In genomic region chr18:72830109-72830508, GRCh38 we compare ENCODE assay signal across 1 cellular context.
TF ChIP-seq lines count a peak whose summit lies in the region.

No MANE protein-coding gene starts in this region.

TF ChIP-seq in HepG2, 621 proteins besides CTCF, POLR2A, EP300 and RAD21 (continued from another document):
- TF ChIP-seq GLMP (CRISPR knock-in tag; IDR thresholded peaks at IDR 0.05; ENCODE audit: borderline replicate concordance) (no peak), BCL3 (CRISPR knock-in tag; IDR thresholded peaks at IDR 0.05) (no peak), LCORL (IDR thresholded peaks at IDR 0.05) (no peak), LCORL (CRISPR knock-in tag; IDR thresholded peaks at IDR 0.05) (no peak), ZBTB43 (CRISPR knock-in tag; conservative IDR thresholded peaks at IDR 0.05) (0 out of 2 replicates have a peak, but pooled peaks have one; percentile 24), NFKB2 (CRISPR knock-in tag; IDR thresholded peaks at IDR 0.05; ENCODE audit: borderline replicate concordance) (no peak), EHMT2 (IDR thresholded peaks at IDR 0.05; ENCODE audit: borderline replicate concordance, low read depth, low read length) (peak; percentile 63; the same call in 1 of the 2 replicates), ARHGAP35 (CRISPR knock-in tag; IDR thresholded peaks at IDR 0.05; ENCODE audit: borderline replicate concordance) (no peak), PAF1 (CRISPR knock-in tag; IDR thresholded peaks at IDR 0.05) (no peak), ZNF232 (CRISPR knock-in tag; IDR thresholded peaks at IDR 0.05; ENCODE audit: borderline replicate concordance) (0 out of 2 replicates have a peak, but pooled peaks have one; percentile 29), CBX2 (IDR thresholded peaks at IDR 0.05; ENCODE audit: low read depth, low read length) (no peak), CBX2 (CRISPR knock-in tag; IDR thresholded peaks at IDR 0.05; ENCODE audit: low read depth) (no peak), MAX (IDR thresholded peaks at IDR 0.05) (no peak), ZNF674 (CRISPR knock-in tag; IDR thresholded peaks at IDR 0.05; ENCODE audit: low read depth) (no peak), MYC (CRISPR knock-in tag; IDR thresholded peaks at IDR 0.05; ENCODE audit: borderline replicate concordance) (no peak), ZNF138 (CRISPR knock-in tag; IDR thresholded peaks at IDR 0.05; ENCODE audit: low read depth) (no peak), REST (IDR thresholded peaks at IDR 0.05; ENCODE audit: borderline replicate concordance in 1 of 2, low read depth in 1 of 2, low read length in 2 of 2) (peak; percentile 80 to 95), WIZ (CRISPR knock-in tag; IDR thresholded peaks at IDR 0.05) (peak; percentile 70; the same call in 1 of the 2 replicates), ZNF576 (CRISPR knock-in tag; IDR thresholded peaks at IDR 0.05) (no peak), KDM5B (CRISPR knock-in tag; IDR thresholded peaks at IDR 0.05; ENCODE audit: borderline replicate concordance) (no peak), KIAA2018 (CRISPR knock-in tag; IDR thresholded peaks at IDR 0.05; ENCODE audit: borderline replicate concordance) (no peak), ZNF431 (CRISPR knock-in tag; IDR thresholded peaks at IDR 0.05; ENCODE audit: borderline replicate concordance, low read depth) (no peak), KLF16 (CRISPR knock-in tag; IDR thresholded peaks at IDR 0.05) (no peak), MXD4 (CRISPR knock-in tag; IDR thresholded peaks at IDR 0.05) (no peak), KMT2B (CRISPR knock-in tag; IDR thresholded peaks at IDR 0.05) (no peak)
